19 cellular contexts compared by ENCODE assay signal in the genomic region with DNA sequence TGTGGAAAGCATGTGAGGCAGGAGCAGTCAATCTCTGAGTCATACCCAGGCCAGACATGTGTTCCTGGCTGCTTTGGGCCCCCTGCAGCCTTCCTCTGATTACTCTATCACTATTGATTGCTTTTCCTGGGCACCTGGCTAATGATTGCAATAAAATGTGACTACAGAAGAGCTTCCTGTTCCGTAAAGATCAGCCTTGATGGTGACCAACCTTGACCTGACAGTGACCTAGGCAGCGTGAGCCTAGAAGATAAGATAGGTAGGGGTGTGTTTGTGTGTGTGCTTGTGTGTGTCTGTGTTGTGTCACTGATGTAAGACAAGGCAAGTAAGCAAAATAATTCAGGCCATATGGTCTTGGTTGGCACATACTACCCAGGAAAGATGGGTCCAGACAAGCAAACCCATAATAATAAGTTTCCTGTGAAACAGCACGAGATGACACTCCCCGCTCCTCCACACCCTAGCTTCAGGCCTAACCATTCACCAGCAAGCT.
A peak's percentile ranks its signal among the peaks of the same experiment; 100 is the strongest.
DNase-seq lines count a peak whose midpoint lies in the region; ATAC-seq, FAIRE-seq and TF ChIP-seq lines count a peak whose summit lies in the region.
"Had no signal": no experiment of that assay in that cellular context is flagged by ENCODE, and none has a peak within 500 bp of the region (broad histone marks: within the 10 kb centered on the region; RNA-seq: fewer than 3 reads in every experiment).

No MANE protein-coding gene starts in this region.

- H3K79me2 ChIP-seq in trophoblast cell (ENCODE audit: control insufficient read depth, insufficient read depth, low read length, poor library complexity): no peaks in the 10 kb centered on the region

- H3K27ac ChIP-seq in trophoblast cell (ENCODE audit: low read depth, low read length) (no peak overlapping the region), SJCRH30 (no peak overlapping the region), gastrocnemius medialis (no peak overlapping the region)

- intact Hi-C loops in gastrocnemius medialis (cut with DNase I; ENCODE audit: low total_unique reads): no loop called here

- H3K4me1 ChIP-seq in trophoblast cell (ENCODE audit: control insufficient read depth in 1 of 2, insufficient read depth in 2 of 2, low read length in 2 of 2): peaks cover 0 to 4% of the 10 kb centered on the region in 2 experiments
- H3K4me1 ChIP-seq in SJCRH30: peaks cover 17% of the 10 kb centered on the region
- no peaks in the 10 kb centered on the region for H3K4me1 ChIP-seq in gastrocnemius medialis

- H2AK5ac ChIP-seq in trophoblast cell (ENCODE audit: low read length): no peak overlapping the region

- no peak overlapping the region for H3K18ac ChIP-seq in trophoblast cell (ENCODE audit: low read length)

- H3K4me3 ChIP-seq in bronchial epithelial cell (ENCODE audit: low read depth, low read length) (no peak overlapping the region), trophoblast cell (ENCODE audit: low read depth, low read length) (no peak overlapping the region), SJCRH30 (no peak overlapping the region), gastrocnemius medialis (no peak overlapping the region)

- no peak for TF ChIP-seq POLR2A in gastrocnemius medialis (IDR thresholded peaks at IDR 0.05)

- H4K8ac ChIP-seq in trophoblast cell (ENCODE audit: low read depth, low read length): no peak overlapping the region

- H3K9me3 ChIP-seq in trophoblast cell (ENCODE audit: insufficient read depth, low read depth, low read length) (no peaks in the 10 kb centered on the region), SJCRH30 (replicated peaks) (no peaks in the 10 kb centered on the region), gastrocnemius medialis (no peaks in the 10 kb centered on the region)

- no peak overlapping the region for H3K9ac ChIP-seq in trophoblast cell (ENCODE audit: low read length)

- no peak overlapping the region for H2AFZ ChIP-seq in trophoblast cell (ENCODE audit: insufficient read depth, low read length, poor library complexity)

- no peaks in the 10 kb centered on the region for H3K36me3 ChIP-seq in bronchial epithelial cell (ENCODE audit: control insufficient read depth, insufficient read depth, low read length)
- no peaks in the 10 kb centered on the region for H3K36me3 ChIP-seq in trophoblast cell (ENCODE audit: control insufficient read depth in 1 of 2, insufficient read depth in 2 of 2, low read length in 2 of 2)
- H3K36me3 ChIP-seq in SJCRH30: no peaks in the 10 kb centered on the region
- H3K36me3 ChIP-seq in gastrocnemius medialis: no peaks in the 10 kb centered on the region

- no peak overlapping the region for H3K4me2 ChIP-seq in trophoblast cell (ENCODE audit: low read length)

- H2BK5ac ChIP-seq in trophoblast cell (ENCODE audit: low read depth, low read length, poor library complexity): no peak overlapping the region

- peak overlapping the region; percentile 60 for H4K91ac ChIP-seq in trophoblast cell (ENCODE audit: low read depth, low read length)

- ATAC-seq in GM21515 (IDR thresholded peaks at IDR 0.05; ENCODE audit: unreplicated experiment) (no peak), gastrocnemius medialis (no peak)

- peak overlapping the region; percentile 36 for H2BK12ac ChIP-seq in trophoblast cell (ENCODE audit: low read length)

- H3K4ac ChIP-seq in trophoblast cell (ENCODE audit: low read depth, low read length): no peak overlapping the region

- no peak overlapping the region for H4K12ac ChIP-seq in trophoblast cell (ENCODE audit: low read depth, low read length)

- no peak for TF ChIP-seq CTCF in bronchial epithelial cell (IDR thresholded peaks at IDR 0.05; ENCODE audit: insufficient read depth, low read length, severe bottlenecking)
- TF ChIP-seq CTCF in gastrocnemius medialis (IDR thresholded peaks at IDR 0.05 in 4 of 5, conservative IDR thresholded peaks at IDR 0.05 in 1 of 5): no peak

- no peaks in the 10 kb centered on the region for H3K27me3 ChIP-seq in bronchial epithelial cell (ENCODE audit: control insufficient read depth, insufficient read depth, low read length)
- no peaks in the 10 kb centered on the region for H3K27me3 ChIP-seq in trophoblast cell (ENCODE audit: insufficient read depth, low read length)
- no peaks in the 10 kb centered on the region for H3K27me3 ChIP-seq in SJCRH30
- H3K27me3 ChIP-seq in gastrocnemius medialis: no peaks in the 10 kb centered on the region

- DNase-seq in M059J (ENCODE audit: low read depth) (peak; percentile 29), bronchial epithelial cell (ENCODE audit: low read depth) (peak; percentile 21), glomerular visceral epithelial cell (ENCODE audit: extremely low spot score) (peak; percentile 9), trophoblast cell (no peak), SJCRH30 (no peak), gastrocnemius medialis (no peak)
- DNase-seq: CD4-positive, alpha-beta memory T cell; DND-41; GDM1; HFFc6; KG1; NCI-H1105; NCI-H1930; NCI-H2171; NCI-H446 treated with DMSO at 0.1 percent for 48 hours; NCI-H82; Right ventricle myocardium superior had no signal

- peak; percentile 64 for FAIRE-seq in bronchial epithelial cell (lab: Jason Lieb, UNC)
- FAIRE-seq: D721Med had no signal

- H3K23ac ChIP-seq in trophoblast cell (ENCODE audit: low read length): no peak overlapping the region

- in situ Hi-C loops in gastrocnemius medialis (cut with MboI; ENCODE audit: low sequenced_read_pairs in 4 of 4): no loop called here

- H3K14ac ChIP-seq in trophoblast cell (ENCODE audit: low read length): no peak overlapping the region

- no peak overlapping the region for H2BK120ac ChIP-seq in trophoblast cell (ENCODE audit: insufficient read depth, low read length, poor library complexity)

- peaks cover 3% of the 10 kb centered on the region for H3K79me1 ChIP-seq in trophoblast cell (ENCODE audit: low read length)

- no CpG with 5 or more reads among the region's 4 CpGs for WGBS in trophoblast cell (ENCODE audit: extremely low coverage, insufficient coverage, insufficient read length)

Comparison
In these comparisons a context has a peak if more than half of its experiments do, and no peak if none do; other contexts are left out.
1. DNase-seq: peak in M059J (single experiment), bronchial epithelial cell (single experiment) and glomerular visceral epithelial cell (single experiment); none in trophoblast cell (0 of 2), SJCRH30 (0 of 2) and gastrocnemius medialis (0 of 2).